ENCODE assay signal across 27 cellular contexts in genomic region chr11:96949464-96949863, GRCh38.
DNase-seq lines count a peak whose midpoint lies in the region; ATAC-seq, FAIRE-seq and TF ChIP-seq lines count a peak whose summit lies in the region.
"Had no signal": no experiment of that assay in that cellular context is flagged by ENCODE, and none has a peak within 500 bp of the region (broad histone marks: within the 10 kb centered on the region; RNA-seq: fewer than 3 reads in every experiment).

No MANE protein-coding gene starts in this region.

- no peak for TF ChIP-seq POLR2A in body of pancreas (IDR thresholded peaks at IDR 0.05)

- H3K27ac ChIP-seq in body of pancreas = no peak overlapping the region
- no peak overlapping the region for H3K27ac ChIP-seq in pancreas
- H3K27ac ChIP-seq in smooth muscle cell (ENCODE audit: low read depth) = no peak overlapping the region
- H3K27ac ChIP-seq: BLaER1 had no signal

- intact Hi-C loops in body of pancreas (cut with DNase I) = no loop called here
- intact Hi-C loops in pancreas (cut with DNase I) = no loop called here

- H3K27me3 ChIP-seq in adipocyte (replicated peaks; ENCODE audit: control insufficient read depth, insufficient read depth, low read length) (no peaks in the 10 kb centered on the region), body of pancreas (no peaks in the 10 kb centered on the region), pancreas (no peaks in the 10 kb centered on the region), smooth muscle cell (ENCODE audit: low read depth) (no peaks in the 10 kb centered on the region)
- H3K27me3 ChIP-seq: BE2C, BLaER1 had no signal

- H3K79me2 ChIP-seq in smooth muscle cell (ENCODE audit: low read depth) = no peaks in the 10 kb centered on the region

- H3F3A ChIP-seq in smooth muscle cell (ENCODE audit: low read depth) = no peaks in the 10 kb centered on the region

- WGBS in body of pancreas, 2 donors = 4 to 8% methylated on average over 2 of the region's 2 CpGs
- WGBS in pancreas, 2 donors = 0 to 6% methylated on average over 2 of the region's 2 CpGs
- WGBS in smooth muscle cell (ENCODE audit: low lambda C conversion rate) = 25% methylated on average over 2 of the region's 2 CpGs

- no peak for FAIRE-seq in pancreas (lab: Jason Lieb, UNC)
- FAIRE-seq: A204.1, G401.6, GM12891, GM18507, GM19239 had no signal

- no peaks in the 10 kb centered on the region for H3K9me3 ChIP-seq in adipocyte (ENCODE audit: control insufficient read depth, low read length)
- no peaks in the 10 kb centered on the region for H3K9me3 ChIP-seq in body of pancreas
- H3K9me3 ChIP-seq in pancreas = no peaks in the 10 kb centered on the region
- no peaks in the 10 kb centered on the region for H3K9me3 ChIP-seq in smooth muscle cell (replicated peaks; ENCODE audit: low read depth)
- H3K9me3 ChIP-seq: BE2C, BLaER1 had no signal

- ATAC-seq in body of pancreas (peak; percentile 18), pancreas (peak in 3 of 4 donors; percentile 41 to 69 (median 50)), GM18907 (IDR thresholded peaks at IDR 0.05; ENCODE audit: unreplicated experiment) (no peak)

- no peak overlapping the region for H2AFZ ChIP-seq in smooth muscle cell (ENCODE audit: low read depth)

- DNase-seq in NCI-H226 (peak; percentile 17), adipocyte (ENCODE audit: low read depth) (no peak), body of pancreas (no peak), pancreas (no peak), EL (no peak), smooth muscle cell (lab: John Stamatoyannopoulos, UW; ENCODE audit: unreplicated experiment) (no peak)
- DNase-seq: 8988T; ACHN; BE2C; C1 segment of cervical spinal cord; CD4-positive, alpha-beta memory T cell; CD4-positive, CD25-positive, alpha-beta regulatory T cell; CD8-positive, alpha-beta memory T cell; COR-L47; DMS 273 treated with DMSO at 0.1 percent for 48 hours; DMS153; DMS53; DMS79; DND-41; GF-D8 had no signal

- no peak overlapping the region for H3K4me2 ChIP-seq in smooth muscle cell
- H3K4me2 ChIP-seq: BLaER1 had no signal

- H3K36me3 ChIP-seq in adipocyte (ENCODE audit: control insufficient read depth, insufficient read depth, low read length, severe bottlenecking) (no peaks in the 10 kb centered on the region), body of pancreas (replicated peaks in 1 of 2; ENCODE audit: insufficient read depth in 1 of 2, low read depth in 2 of 2) (no peaks in the 10 kb centered on the region), pancreas (no peaks in the 10 kb centered on the region), smooth muscle cell (ENCODE audit: low read depth) (no peaks in the 10 kb centered on the region)
- H3K36me3 ChIP-seq: BE2C, BLaER1 had no signal

- H3K4me3 ChIP-seq in adipocyte (ENCODE audit: low read length) (peak overlapping the region; percentile 34), body of pancreas (no peak overlapping the region), pancreas (no peak overlapping the region), smooth muscle cell (no peak overlapping the region)
- H3K4me3 ChIP-seq: BLaER1 had no signal

- peaks cover 21% of the 10 kb centered on the region for H3K4me1 ChIP-seq in adipocyte (ENCODE audit: control insufficient read depth, insufficient read depth, low read length)
- H3K4me1 ChIP-seq in body of pancreas = no peaks in the 10 kb centered on the region
- no peaks in the 10 kb centered on the region for H3K4me1 ChIP-seq in pancreas
- H3K4me1 ChIP-seq in smooth muscle cell (ENCODE audit: low read depth) = no peaks in the 10 kb centered on the region
- H3K4me1 ChIP-seq: BE2C, BLaER1 had no signal

- TF ChIP-seq CTCF in body of pancreas (IDR thresholded peaks at IDR 0.05) = no peak
- TF ChIP-seq CTCF in pancreas (IDR thresholded peaks at IDR 0.05) = no peak
- TF ChIP-seq CTCF in smooth muscle cell (IDR thresholded peaks at IDR 0.05; ENCODE audit: borderline replicate concordance, insufficient read depth, poor library complexity, severe bottlenecking) = no peak

- no peak overlapping the region for H3K9ac ChIP-seq in adipocyte (ENCODE audit: low read length)
- no peak overlapping the region for H3K9ac ChIP-seq in smooth muscle cell (ENCODE audit: low read depth)
- H3K9ac ChIP-seq: BLaER1 had no signal

- no peaks in the 10 kb centered on the region for H4K20me1 ChIP-seq in smooth muscle cell (ENCODE audit: low read depth)
- H4K20me1 ChIP-seq: BLaER1 had no signal
